24 cellular contexts compared by ENCODE assay signal in genomic region chr6:21728141-21728540, GRCh38.
"Had no signal": no experiment of that assay in that cellular context is flagged by ENCODE, and none has a peak within 500 bp of the region (broad histone marks: within the 10 kb centered on the region; RNA-seq: fewer than 3 reads in every experiment).

No MANE protein-coding gene starts in this region.

- H3K4me2 ChIP-seq: SK-N-SH had no signal

- H3K9me3 Mint-ChIP-seq: T-cell had no signal

- H3K36me3 Mint-ChIP-seq: T-cell had no signal

- H3K9ac ChIP-seq: SK-N-SH had no signal

- H3K9me3 ChIP-seq: SK-N-SH had no signal

- DNase-seq: KBM-7, MV-4-11, NCI-H1048, NCI-H1105, NCI-H1417, NCI-H1436 treated with DMSO at 0.1 percent for 48 hours, NCI-H1694, NCI-H187 treated with DMSO at 0.1 percent for 48 hours, NCI-H2029 treated with DMSO at 0.1 percent for 48 hours, NCI-H2107, NCI-H2171, NCI-H226, NCI-H446, NCI-H510A, NCI-H524 treated with DMSO at 0.1 percent for 48 hours, NCI-H69, NCI-H774, PC-3, SHP77, SK-N-SH, SW 1271, T-cell had no signal

- ATAC-seq: Panc1, PC-3, T-cell had no signal

- H3K27me3 Mint-ChIP-seq: T-cell had no signal

- H3K27ac Mint-ChIP-seq: T-cell had no signal

- H3K27ac ChIP-seq: RWPE1 had no signal

- H3K4me3 Mint-ChIP-seq: T-cell had no signal

- H3K9me2 ChIP-seq: SK-N-SH had no signal
